27 cellular contexts compared by ENCODE assay signal in genomic region chr3:81989274-81989673, GRCh38.
"Had no signal": no experiment of that assay in that cellular context is flagged by ENCODE, and none has a peak within 500 bp of the region (broad histone marks: within the 10 kb centered on the region; RNA-seq: fewer than 3 reads in every experiment).

No MANE protein-coding gene starts in this region.

- H3K27ac Mint-ChIP-seq: naive thymus-derived CD4-positive, alpha-beta T cell; natural killer cell treated with Interleukin-12 subunit alpha and Interleukin-12 subunit beta and Interleukin-15 and Interleukin-18, amount 100 ng/mL, for 72 hours; progenitor cell of endocrine pancreas; stimulated activated effector memory CD8-positive, alpha-beta T cell treated with anti-CD3 and anti-CD28 coated beads, Interleukin-12 subunit alpha, Interleukin-12 subunit beta, amount 100 ng/mL, for 72 hours; stimulated activated naive CD8-positive, alpha-beta T cell treated with anti-CD3 and anti-CD28 coated beads, Interleukin-15, Interleukin-2, amounts not matched to agents 100 ng/mL and 50 ng/mL, for 24 hours had no signal

- H3K9me3 ChIP-seq: lower lobe of right lung, mucosa of descending colon, ovary, sigmoid colon, thoracic aorta, tibial artery, upper lobe of right lung had no signal

- H3K36me3 Mint-ChIP-seq: naive thymus-derived CD4-positive, alpha-beta T cell; natural killer cell treated with Interleukin-12 subunit alpha and Interleukin-12 subunit beta and Interleukin-15 and Interleukin-18, amount 100 ng/mL, for 72 hours; stimulated activated effector memory CD8-positive, alpha-beta T cell treated with anti-CD3 and anti-CD28 coated beads, Interleukin-12 subunit alpha, Interleukin-12 subunit beta, amount 100 ng/mL, for 72 hours had no signal

- H3K4me3 Mint-ChIP-seq: naive thymus-derived CD4-positive, alpha-beta T cell; natural killer cell treated with Interleukin-12 subunit alpha and Interleukin-12 subunit beta and Interleukin-15 and Interleukin-18, amount 100 ng/mL, for 72 hours; stimulated activated effector memory CD8-positive, alpha-beta T cell treated with anti-CD3 and anti-CD28 coated beads, Interleukin-12 subunit alpha, Interleukin-12 subunit beta, amount 100 ng/mL, for 72 hours; stimulated activated naive CD8-positive, alpha-beta T cell treated with anti-CD3 and anti-CD28 coated beads, Interleukin-15, Interleukin-2, amounts not matched to agents 100 ng/mL and 50 ng/mL, for 24 hours had no signal

- FAIRE-seq: kidney, small intestine, urothelium cell line had no signal

- H3K36me3 ChIP-seq: left lung, lower lobe of right lung, ovary, sigmoid colon, spleen, suprapubic skin, thoracic aorta, tibial artery, upper lobe of right lung had no signal

- H3K27me3 ChIP-seq: left lung, ovary, sigmoid colon, spleen, suprapubic skin, tibial artery, upper lobe of right lung had no signal

- DNase-seq: head of caudate nucleus; hypothalamus; kidney; left colon; left lung; lower lobe of right lung; mammary epithelial cell; midbrain; mucosa of descending colon; naive thymus-derived CD4-positive, alpha-beta T cell; ovary; right cardiac atrium; sigmoid colon; small intestine; spleen; stimulated activated CD4-positive, alpha-beta T cell treated with anti-CD3 and anti-CD28 coated beads, Interleukin-4, amount 100 ng/mL, for 24 hours; stimulated activated naive CD4-positive, alpha-beta T cell; tibial artery; trophoblast cell; upper lobe of right lung had no signal

- ATAC-seq: left colon; left lung; lower lobe of right lung; mucosa of descending colon; naive thymus-derived CD4-positive, alpha-beta T cell; natural killer cell treated with Interleukin-12 subunit alpha and Interleukin-12 subunit beta and Interleukin-15 and Interleukin-18, amount 100 ng/mL, for 72 hours; right cardiac atrium; stimulated activated effector memory CD8-positive, alpha-beta T cell treated with anti-CD3 and anti-CD28 coated beads, Interleukin-12 subunit alpha, Interleukin-12 subunit beta, amount 100 ng/mL, for 72 hours; upper lobe of right lung had no signal

- H3K27ac ChIP-seq: left lung, lower lobe of right lung, ovary, sigmoid colon, spleen, suprapubic skin, thoracic aorta, tibial artery, upper lobe of right lung had no signal

- H3K4me3 ChIP-seq: left lung, lower lobe of right lung, mucosa of descending colon, ovary, sigmoid colon, spleen, suprapubic skin, thoracic aorta, tibial artery, upper lobe of right lung had no signal

- H3K4me1 ChIP-seq: left lung, lower lobe of right lung, sigmoid colon, spleen, suprapubic skin, tibial artery, upper lobe of right lung had no signal

- H3K4me1 Mint-ChIP-seq: naive thymus-derived CD4-positive, alpha-beta T cell; stimulated activated effector memory CD8-positive, alpha-beta T cell treated with anti-CD3 and anti-CD28 coated beads, Interleukin-12 subunit alpha, Interleukin-12 subunit beta, amount 100 ng/mL, for 72 hours had no signal

- H3K9me3 Mint-ChIP-seq: stimulated activated naive CD8-positive, alpha-beta T cell treated with anti-CD3 and anti-CD28 coated beads, Interleukin-15, Interleukin-2, amounts not matched to agents 100 ng/mL and 50 ng/mL, for 24 hours had no signal

- H3K27me3 Mint-ChIP-seq: naive thymus-derived CD4-positive, alpha-beta T cell; natural killer cell treated with Interleukin-12 subunit alpha and Interleukin-12 subunit beta and Interleukin-15 and Interleukin-18, amount 100 ng/mL, for 72 hours; progenitor cell of endocrine pancreas; stimulated activated naive CD8-positive, alpha-beta T cell treated with anti-CD3 and anti-CD28 coated beads, Interleukin-15, Interleukin-2, amounts not matched to agents 100 ng/mL and 50 ng/mL, for 24 hours had no signal
